In the genomic region with DNA sequence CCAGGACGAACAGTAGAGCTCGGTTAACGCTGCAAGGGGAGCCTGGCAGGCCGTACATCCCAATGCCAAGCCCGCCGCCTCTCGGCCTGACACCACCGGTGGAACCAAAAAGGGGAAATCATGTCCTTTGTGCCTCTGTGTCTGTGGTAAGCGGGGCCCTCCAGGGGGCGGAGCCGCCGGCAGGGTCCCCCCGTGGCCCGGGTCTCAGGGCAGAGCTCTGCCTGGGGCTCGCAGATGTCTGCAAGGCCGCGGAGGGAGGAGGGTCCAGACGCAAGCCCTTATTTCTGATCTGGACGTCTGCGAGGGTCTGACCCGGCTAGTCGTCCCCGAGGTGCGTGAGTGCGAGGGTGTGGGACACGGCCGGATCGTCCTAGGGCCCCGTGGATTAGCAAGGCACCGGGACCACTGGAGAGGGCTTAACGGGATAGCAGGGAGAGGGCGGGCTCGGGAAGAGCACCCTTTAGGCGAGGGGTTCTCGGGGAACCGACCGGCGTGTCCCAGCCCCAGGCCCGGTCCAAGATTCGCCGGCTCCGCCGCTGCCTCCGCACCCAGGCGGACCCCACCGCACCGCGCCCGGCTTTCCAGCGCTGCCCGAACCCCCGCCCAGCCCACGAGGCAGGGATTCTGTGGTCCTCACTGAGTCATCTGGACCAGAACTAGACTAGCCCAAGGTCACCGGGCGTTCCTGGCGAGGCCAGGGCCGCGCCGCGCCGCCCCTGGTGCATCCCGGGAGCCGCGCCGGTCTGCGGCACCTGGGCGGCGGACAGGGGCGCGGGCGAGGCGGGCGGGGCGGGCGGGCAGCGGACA, we compare ENCODE assay signal across 8 cellular contexts. TPM values are rescaled to one million over a fixed set of nuclear protein-coding genes. Genes with fewer than 3 reads are reported as not detected.
A peak's percentile ranks its signal among the peaks of the same experiment; 100 is the strongest.
DNase-seq lines count a peak whose midpoint lies in the region; ATAC-seq and TF ChIP-seq lines count a peak whose summit lies in the region.

No MANE protein-coding gene starts in this region.

- H2AFZ ChIP-seq in fibroblast of lung (ENCODE audit: low read length): peak overlapping the region; percentile 62

- no peaks in the 10 kb centered on the region for H3K9me3 Mint-ChIP-seq in activated T-cell treated with anti-CD3 and anti-CD28 coated beads, Interleukin-2, amount 50 U/mL, for 72 hours
- no peaks in the 10 kb centered on the region for H3K9me3 Mint-ChIP-seq in naive thymus-derived CD8-positive, alpha-beta T cell

- H3K4me1 Mint-ChIP-seq in activated T-cell treated with anti-CD3 and anti-CD28 coated beads, Interleukin-2, amount 50 U/mL, for 72 hours (ENCODE audit: low read depth): peaks cover 25% of the 10 kb centered on the region
- peaks cover 4 to 31% (median 18%) of the 10 kb centered on the region in 4 donors for H3K4me1 Mint-ChIP-seq in naive thymus-derived CD8-positive, alpha-beta T cell

- no peaks in the 10 kb centered on the region for H3K27me3 ChIP-seq in fibroblast of lung (ENCODE audit: control insufficient read depth, insufficient read depth, low read length)

- H3K9ac ChIP-seq in fibroblast of lung (ENCODE audit: insufficient read depth, low read length): peak overlapping the region; percentile 88

- DNase-seq in GM10266 (ENCODE audit: extremely low spot score): peak; percentile 43
- DNase-seq in OCI-M1 (lab: John Stamatoyannopoulos, UW): peak; percentile 77
- peak; percentile 64 to 69 for DNase-seq in activated T-cell treated with anti-CD3 and anti-CD28 coated beads, Interleukin-2, amount 50 U/mL, for 72 hours
- peak; percentile 36 to 41 for DNase-seq in fibroblast of lung (ENCODE audit: low read depth in 2 of 2)
- peak; percentile 38 to 74 (median 62) for DNase-seq in naive thymus-derived CD8-positive, alpha-beta T cell
- peak; percentile 48 for DNase-seq in stimulated activated naive CD4-positive, alpha-beta T cell treated with Interleukin-2 at 50 U/mL for 16 hours (lab: John Stamatoyannopoulos, UW)
- DNase-seq in cerebellar nuclear complex (lab: John Stamatoyannopoulos, UW): no peak

- H3K27me3 Mint-ChIP-seq in activated T-cell treated with anti-CD3 and anti-CD28 coated beads, Interleukin-2, amount 50 U/mL, for 72 hours (ENCODE audit: low read depth): no peaks in the 10 kb centered on the region
- H3K27me3 Mint-ChIP-seq in naive thymus-derived CD8-positive, alpha-beta T cell: peaks cover 0 to 2% (median 0%) of the 10 kb centered on the region in 5 donors

- peak; percentile 5 for ATAC-seq in HG02588 (IDR thresholded peaks at IDR 0.05; ENCODE audit: unreplicated experiment)
- ATAC-seq in activated T-cell treated with anti-CD3 and anti-CD28 coated beads, Interleukin-2, amount 50 U/mL, for 72 hours (replicated peaks in 1 of 2): peak; percentile 39 to 44
- ATAC-seq in naive thymus-derived CD8-positive, alpha-beta T cell: peak; percentile 8 to 16

- H3K4me2 ChIP-seq in fibroblast of lung (ENCODE audit: extremely low read depth, insufficient read depth, low read length): peak overlapping the region; percentile 94

- TF ChIP-seq CTCF in GM10266 (IDR thresholded peaks at IDR 0.05; ENCODE audit: control insufficient read depth, insufficient read depth, low read depth, missing control alignments): peak; percentile 52
- peak in 1 of 2 donors; percentile 21 for TF ChIP-seq CTCF in fibroblast of lung (conservative IDR thresholded peaks at IDR 0.05 in 1 of 2, IDR thresholded peaks at IDR 0.05 in 1 of 2; ENCODE audit: low read depth in 1 of 2, low read length in 2 of 2)

- H3K36me3 ChIP-seq in fibroblast of lung (ENCODE audit: control insufficient read depth, insufficient read depth, low read length): no peaks in the 10 kb centered on the region

- H3K9me3 ChIP-seq in fibroblast of lung (ENCODE audit: control insufficient read depth, insufficient read depth, low read depth, low read length): no peaks in the 10 kb centered on the region

- H3K79me2 ChIP-seq in fibroblast of lung (ENCODE audit: control insufficient read depth, insufficient read depth, low read length): peaks cover 33% of the 10 kb centered on the region

- peaks cover 1% of the 10 kb centered on the region in 2 donors for H3K36me3 Mint-ChIP-seq in activated T-cell treated with anti-CD3 and anti-CD28 coated beads, Interleukin-2, amount 50 U/mL, for 72 hours (ENCODE audit: insufficient read depth in 2 of 2)
- no peaks in the 10 kb centered on the region for H3K36me3 Mint-ChIP-seq in naive thymus-derived CD8-positive, alpha-beta T cell

- peak overlapping the region; percentile 96 for H3K27ac Mint-ChIP-seq in activated T-cell treated with anti-CD3 and anti-CD28 coated beads, Interleukin-2, amount 50 U/mL, for 72 hours
- peak overlapping the region; percentile 77 to 98 (median 94) for H3K27ac Mint-ChIP-seq in naive thymus-derived CD8-positive, alpha-beta T cell

- H3K4me3 Mint-ChIP-seq in activated T-cell treated with anti-CD3 and anti-CD28 coated beads, Interleukin-2, amount 50 U/mL, for 72 hours: peak overlapping the region; percentile 94 to 95
- peak overlapping the region; percentile 82 to 91 (median 88) for H3K4me3 Mint-ChIP-seq in naive thymus-derived CD8-positive, alpha-beta T cell

- peaks cover 7% of the 10 kb centered on the region for H3K4me1 ChIP-seq in fibroblast of lung (ENCODE audit: control insufficient read depth, extremely low read depth, insufficient read depth, low read length)

- POLR2A ChIA-PET in naive thymus-derived CD8-positive, alpha-beta T cell (lab: Charles Lee): interaction anchor here (0.5 to 2.4 kb wide), 9 partner anchors 12 to 539 kb away, joined by 3 to 32 read pairs (median 4); a partner anchor contains a TSS

- H3K27ac ChIP-seq in fibroblast of lung (ENCODE audit: insufficient read depth, low read length): peak overlapping the region; percentile 92

- H3K4me3 ChIP-seq in fibroblast of lung (replicated peaks in 1 of 4; ENCODE audit: control extremely low read depth in 1 of 4, insufficient read depth in 1 of 4, low read depth in 3 of 4, low read length in 4 of 4): peak overlapping the region; percentile 68 to 76 (median 73)

- H4K20me1 ChIP-seq in fibroblast of lung (ENCODE audit: control insufficient read depth, extremely low read depth, insufficient read depth, low read length): no peaks in the 10 kb centered on the region

RNA-seq across cellular contexts. Expression of a gene that starts 0.9 kb away (rescaled TPM):
- total RNA-seq in activated T-cell treated with anti-CD3 and anti-CD28 coated beads, Interleukin-2, amount 50 U/mL, for 72 hours: 10 to 100 TPM; 36.2 to 36.5 TPM
- 7.4 and 10.9 TPM in 2 replicates for total RNA-seq in fibroblast of lung
- 5.6 and 7.4 TPM in 2 replicates for polyA plus RNA-seq in fibroblast of lung
- polyA plus RNA-seq in fibroblast of lung (2012): 12.3 and 13.1 TPM in 2 replicates
- polyA minus RNA-seq in fibroblast of lung (ENCODE audit: low replicate concordance): 23.6 and 31.3 TPM in 2 replicates
- 10 to 100 TPM; 47.4 to 48.6 TPM for total RNA-seq in naive thymus-derived CD8-positive, alpha-beta T cell
- polyA plus RNA-seq in naive thymus-derived CD8-positive, alpha-beta T cell: 1 to 10 TPM; 1.5 to 4.3 (median 1.7) TPM

Comparison
In these comparisons a context has a peak if more than half of its experiments do, and no peak if none do; other contexts are left out.
1. DNase-seq: peak in GM10266 (single experiment), OCI-M1 (single experiment), activated T-cell treated with anti-CD3 and anti-CD28 coated beads, Interleukin-2, amount 50 U/mL, for 72 hours (2 of 2), fibroblast of lung (2 of 2), naive thymus-derived CD8-positive, alpha-beta T cell (10 of 10) and stimulated activated naive CD4-positive, alpha-beta T cell treated with Interleukin-2 at 50 U/mL for 16 hours (single experiment); none in cerebellar nuclear complex (0 of 2).
2. Peak in every context shown above with its lines, with median percentiles within 50 percentile points of each other: ATAC-seq.